In the genomic region with DNA sequence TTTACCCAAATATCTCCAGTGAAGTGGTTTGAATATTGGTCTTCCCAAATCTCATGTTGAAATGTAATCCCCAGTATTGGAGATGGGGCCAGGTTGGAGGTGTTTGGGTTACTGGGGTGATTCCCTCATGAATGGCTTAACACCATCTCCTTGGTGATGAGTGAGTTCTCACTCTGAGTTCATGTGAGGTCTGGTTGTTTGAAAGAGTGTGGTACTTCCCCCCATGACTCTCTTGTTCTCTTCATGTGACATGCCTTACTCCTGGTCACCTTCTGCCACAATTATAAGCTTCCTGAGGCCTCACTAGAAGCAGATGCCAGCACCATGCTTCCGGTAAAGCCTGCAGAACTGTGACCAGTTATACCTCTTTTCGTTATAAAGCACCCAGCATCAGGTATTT, we compare ENCODE assay signal across 16 cellular contexts. TPM values are rescaled to one million over a fixed set of nuclear protein-coding genes. Genes with fewer than 3 reads are reported as not detected.
A peak's percentile ranks its signal among the peaks of the same experiment; 100 is the strongest.
DNase-seq lines count a peak whose midpoint lies in the region; ATAC-seq and TF ChIP-seq lines count a peak whose summit lies in the region.
"Had no signal": no experiment of that assay in that cellular context is flagged by ENCODE, and none has a peak within 500 bp of the region (broad histone marks: within the 10 kb centered on the region; RNA-seq: fewer than 3 reads in every experiment).

No MANE protein-coding gene starts in this region.

- H3K27ac Mint-ChIP-seq in stimulated activated naive CD8-positive, alpha-beta T cell treated with anti-CD3 and anti-CD28 coated beads, Interleukin-15, amount 100 ng/mL, for 72 hours: no peak overlapping the region
- H3K27ac Mint-ChIP-seq: CD4-positive, alpha-beta memory T cell had no signal

- H3K9me3 ChIP-seq in left lung (no peaks in the 10 kb centered on the region), esophagus muscularis mucosa (no peaks in the 10 kb centered on the region)
- H3K9me3 ChIP-seq: A549, BE2C had no signal

- TF ChIP-seq POLR2A in esophagus muscularis mucosa (IDR thresholded peaks at IDR 0.05; ENCODE audit: low read depth): no peak

- H3K27me3 ChIP-seq in left lung (no peaks in the 10 kb centered on the region), esophagus muscularis mucosa (no peaks in the 10 kb centered on the region)
- H3K27me3 ChIP-seq: BE2C had no signal

- TF ChIP-seq CTCF in left lung (IDR thresholded peaks at IDR 0.05): no peak
- TF ChIP-seq CTCF in esophagus muscularis mucosa (IDR thresholded peaks at IDR 0.05): no peak

- ATAC-seq in stimulated activated naive CD8-positive, alpha-beta T cell treated with anti-CD3 and anti-CD28 coated beads, Interleukin-15, amount 100 ng/mL, for 72 hours: peak; percentile 35
- ATAC-seq in stimulated activated naive CD8-positive, alpha-beta T cell treated with anti-CD3 and anti-CD28 coated beads, Interleukin-15, Interleukin-2, amounts not matched to agents 100 U/mL and 50 U/mL, for 24 hours: no peak
- ATAC-seq in GM21529 (IDR thresholded peaks at IDR 0.05; ENCODE audit: unreplicated experiment) (peak; percentile 56), HG03442 (IDR thresholded peaks at IDR 0.05; ENCODE audit: unreplicated experiment) (peak; percentile 57), left cardiac atrium (no peak), left lung (no peak)
- ATAC-seq: A549, HCT116, K562 had no signal

- H3K9me3 Mint-ChIP-seq in stimulated activated naive CD8-positive, alpha-beta T cell treated with anti-CD3 and anti-CD28 coated beads, Interleukin-15, amount 100 ng/mL, for 72 hours: no peaks in the 10 kb centered on the region
- H3K9me3 Mint-ChIP-seq: CD4-positive, alpha-beta memory T cell had no signal

- no peak for DNase-seq in stimulated activated naive CD8-positive, alpha-beta T cell treated with anti-CD3 and anti-CD28 coated beads, Interleukin-15, amount 100 ng/mL, for 72 hours
- DNase-seq in stimulated activated naive CD8-positive, alpha-beta T cell treated with anti-CD3 and anti-CD28 coated beads, Interleukin-15, Interleukin-2, amounts not matched to agents 100 U/mL and 50 U/mL, for 24 hours: no peak
- no peak for DNase-seq in left cardiac atrium
- DNase-seq in left lung: no peak
- DNase-seq in esophagus muscularis mucosa (ENCODE audit: extremely low spot score): no peak
- DNase-seq: BE2C; CD4-positive, alpha-beta memory T cell; DMS79; GM23248 had no signal

- no peaks in the 10 kb centered on the region for H3K27me3 Mint-ChIP-seq in stimulated activated naive CD8-positive, alpha-beta T cell treated with anti-CD3 and anti-CD28 coated beads, Interleukin-15, amount 100 ng/mL, for 72 hours

- intact Hi-C loops in left cardiac atrium (cut with DNase I): no loop called here
- intact Hi-C loops in left lung (cut with DNase I): loop anchor here in 1 of 2 donors (10.0 kb wide), 1 partner anchor 392 kb away; no protein-coding TSS in a partner anchor
- intact Hi-C loops in esophagus muscularis mucosa (cut with DNase I): no loop called here

- H3K4me1 Mint-ChIP-seq in stimulated activated naive CD8-positive, alpha-beta T cell treated with anti-CD3 and anti-CD28 coated beads, Interleukin-15, amount 100 ng/mL, for 72 hours: no peaks in the 10 kb centered on the region
- H3K4me1 Mint-ChIP-seq: CD4-positive, alpha-beta memory T cell had no signal

- 100% methylated on average over 2 of the region's 2 CpGs for WGBS in esophagus muscularis mucosa

- H3K4me3 ChIP-seq in left lung (no peak overlapping the region), esophagus muscularis mucosa (no peak overlapping the region)
- H3K4me3 ChIP-seq: A549, GM23248, K562 had no signal

- H3K27ac ChIP-seq in left lung (no peak overlapping the region), esophagus muscularis mucosa (replicated peaks in 1 of 4) (no peak overlapping the region)
- H3K27ac ChIP-seq: A549, C4-2B, GM23248, HL-60 had no signal

- no peak overlapping the region for H3K4me3 Mint-ChIP-seq in stimulated activated naive CD8-positive, alpha-beta T cell treated with anti-CD3 and anti-CD28 coated beads, Interleukin-15, amount 100 ng/mL, for 72 hours
- H3K4me3 Mint-ChIP-seq: CD4-positive, alpha-beta memory T cell had no signal

- no peak for TF ChIP-seq EP300 in esophagus muscularis mucosa (IDR thresholded peaks at IDR 0.05)

- H3K36me3 ChIP-seq in left lung (no peaks in the 10 kb centered on the region), esophagus muscularis mucosa (no peaks in the 10 kb centered on the region)
- H3K36me3 ChIP-seq: BE2C had no signal

- H3K4me1 ChIP-seq in left lung: no peaks in the 10 kb centered on the region
- no peaks in the 10 kb centered on the region for H3K4me1 ChIP-seq in esophagus muscularis mucosa
- H3K4me1 ChIP-seq: A549, BE2C had no signal

RNA-seq across cellular contexts. Expression of a gene that starts 32.9 kb away (rescaled TPM):
- 10 to 100 TPM; 26.5 to 27.1 TPM for total RNA-seq in left cardiac atrium
- 10 to 100 TPM; 33.9 to 42.7 TPM for total RNA-seq in left lung
- 10 to 100 TPM; 29.8 to 49.1 (median 38.3) TPM for total RNA-seq in esophagus muscularis mucosa

Comparison
In these comparisons a context has a peak if more than half of its experiments do, and no peak if none do; other contexts are left out.
1. ATAC-seq: peak in stimulated activated naive CD8-positive, alpha-beta T cell treated with anti-CD3 and anti-CD28 coated beads, Interleukin-15, amount 100 ng/mL, for 72 hours (single experiment), GM21529 (single experiment) and HG03442 (single experiment); none in stimulated activated naive CD8-positive, alpha-beta T cell treated with anti-CD3 and anti-CD28 coated beads, Interleukin-15, Interleukin-2, amounts not matched to agents 100 U/mL and 50 U/mL, for 24 hours (single experiment), left cardiac atrium (0 of 2) and left lung (single experiment).